In the genomic region with DNA sequence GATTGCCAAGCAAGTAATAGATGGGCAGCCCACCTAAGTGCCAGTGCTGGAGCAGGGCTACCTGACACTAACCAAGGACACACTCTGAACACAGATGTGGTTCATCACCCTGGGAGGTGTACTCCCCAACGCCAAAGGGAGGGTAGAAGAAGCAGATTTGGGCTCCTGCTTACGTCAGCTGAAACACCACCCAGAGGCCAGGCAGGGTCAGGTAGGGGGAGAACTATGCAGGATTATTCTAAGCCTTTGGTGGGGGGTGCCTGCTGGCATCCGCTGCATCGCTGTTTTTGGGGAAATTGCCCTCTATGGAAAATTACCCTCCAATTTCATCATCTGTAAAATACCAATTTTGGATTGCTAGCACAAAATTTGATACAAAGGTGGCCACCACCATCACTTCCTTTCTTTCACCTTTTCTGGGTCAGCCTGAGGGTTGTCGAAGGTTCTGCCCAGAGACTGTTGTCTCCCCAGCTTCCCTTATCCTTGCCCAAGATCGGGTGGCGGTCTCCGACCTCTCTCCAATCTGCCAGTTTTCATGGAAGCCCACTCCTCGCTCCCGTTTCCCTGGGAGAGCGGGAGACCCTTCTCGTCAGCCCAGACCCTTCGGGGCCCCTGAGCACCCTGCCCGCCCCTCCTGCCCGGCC, we compare ENCODE assay signal across 8 cellular contexts. TPM values are rescaled to one million over a fixed set of nuclear protein-coding genes. Genes with fewer than 3 reads are reported as not detected.
DNase-seq lines count a peak whose midpoint lies in the region; ATAC-seq and TF ChIP-seq lines count a peak whose summit lies in the region.
"Had no signal": no experiment of that assay in that cellular context is flagged by ENCODE, and none has a peak within 500 bp of the region (broad histone marks: within the 10 kb centered on the region; RNA-seq: fewer than 3 reads in every experiment).

No MANE protein-coding gene starts in this region.

- H3K27me3 ChIP-seq in esophagus (ENCODE audit: control insufficient read depth in 1 of 2, insufficient read depth in 2 of 2, low read length in 2 of 2) = no peaks in the 10 kb centered on the region
- no peaks in the 10 kb centered on the region for H3K27me3 ChIP-seq in thoracic aorta (replicated peaks; ENCODE audit: insufficient read depth)

- peaks cover 4 to 18% of the 10 kb centered on the region in 2 donors for H3K4me1 ChIP-seq in esophagus (ENCODE audit: control insufficient read depth in 2 of 2, insufficient read depth in 2 of 2, low read length in 1 of 2)
- peaks cover 0 to 15% of the 10 kb centered on the region in 2 donors for H3K4me1 ChIP-seq in thoracic aorta (ENCODE audit: control insufficient read depth in 1 of 2, low read depth in 2 of 2)

- 67 to 83% methylated on average over 15 of the region's 15 CpGs for WGBS in esophagus, 2 donors

- H3K36me3 ChIP-seq in esophagus (ENCODE audit: control insufficient read depth in 2 of 2, insufficient read depth in 2 of 2, low read length in 1 of 2) (no peaks in the 10 kb centered on the region), thoracic aorta (no peaks in the 10 kb centered on the region)

- H3K27ac ChIP-seq in esophagus (ENCODE audit: low read depth in 2 of 2, low read length in 1 of 2) (peak overlapping the region; percentile 61 to 83), thoracic aorta (peak overlapping the region in 1 of 2 donors; percentile 41)

- no peak for TF ChIP-seq CTCF in thoracic aorta (IDR thresholded peaks at IDR 0.05)

- H3K9me3 ChIP-seq in esophagus (ENCODE audit: control insufficient read depth in 2 of 2, insufficient read depth in 1 of 2, low read depth in 1 of 2, low read length in 1 of 2) = peaks cover 0 to 2% of the 10 kb centered on the region in 2 donors
- no peaks in the 10 kb centered on the region for H3K9me3 ChIP-seq in thoracic aorta

- peak; percentile 40 for DNase-seq in activated CD4-positive, alpha-beta T cell treated with anti-CD3 and anti-CD28 coated beads for 1 hour
- DNase-seq in thoracic aorta (ENCODE audit: low spot score) = no peak
- no peak for DNase-seq in HuH-7 (ENCODE audit: low spot score)

- peak overlapping the region; percentile 23 to 36 for H3K4me3 ChIP-seq in esophagus (ENCODE audit: low read depth in 1 of 2, low read length in 2 of 2)
- H3K4me3 ChIP-seq in thoracic aorta = peak overlapping the region; percentile 65

- peak; percentile 8 for ATAC-seq in GM21717 (IDR thresholded peaks at IDR 0.05; ENCODE audit: unreplicated experiment)
- no peak for ATAC-seq in thoracic aorta (ENCODE audit: insufficient number of reproducible peaks, low FRiP score, low read depth)
- no peak for ATAC-seq in HG03571 (IDR thresholded peaks at IDR 0.05; ENCODE audit: unreplicated experiment)
- no peak for ATAC-seq in HG03565 (IDR thresholded peaks at IDR 0.05; ENCODE audit: unreplicated experiment)

RNA-seq across cellular contexts. Expression of a gene that starts 0.5 kb away (rescaled TPM):
- polyA plus RNA-seq in esophagus = 1 to 10 TPM; 1.7 to 2.4 TPM
- 10 to 100 TPM in 1 of 2 donors, 1 to 10 TPM in 1; 4.6 to 11.9 TPM for total RNA-seq in thoracic aorta

RNA-seq across cellular contexts. Expression of a gene that starts 23.0 kb away (rescaled TPM):
- not detected for polyA plus RNA-seq in esophagus
- total RNA-seq in thoracic aorta = not detected
- total RNA-seq: temporal lobe had no signal

RNA-seq across cellular contexts. Expression of a gene that starts 53.2 kb away (rescaled TPM):
- 100 to 1,000 TPM in 1 of 2 donors, 10 to 100 TPM in 1; 75.2 to 149 TPM for polyA plus RNA-seq in esophagus
- total RNA-seq in thoracic aorta = 1 to 10 TPM; 7.6 to 7.8 TPM
